ENCODE assay signal across 8 cellular contexts in the genomic region with DNA sequence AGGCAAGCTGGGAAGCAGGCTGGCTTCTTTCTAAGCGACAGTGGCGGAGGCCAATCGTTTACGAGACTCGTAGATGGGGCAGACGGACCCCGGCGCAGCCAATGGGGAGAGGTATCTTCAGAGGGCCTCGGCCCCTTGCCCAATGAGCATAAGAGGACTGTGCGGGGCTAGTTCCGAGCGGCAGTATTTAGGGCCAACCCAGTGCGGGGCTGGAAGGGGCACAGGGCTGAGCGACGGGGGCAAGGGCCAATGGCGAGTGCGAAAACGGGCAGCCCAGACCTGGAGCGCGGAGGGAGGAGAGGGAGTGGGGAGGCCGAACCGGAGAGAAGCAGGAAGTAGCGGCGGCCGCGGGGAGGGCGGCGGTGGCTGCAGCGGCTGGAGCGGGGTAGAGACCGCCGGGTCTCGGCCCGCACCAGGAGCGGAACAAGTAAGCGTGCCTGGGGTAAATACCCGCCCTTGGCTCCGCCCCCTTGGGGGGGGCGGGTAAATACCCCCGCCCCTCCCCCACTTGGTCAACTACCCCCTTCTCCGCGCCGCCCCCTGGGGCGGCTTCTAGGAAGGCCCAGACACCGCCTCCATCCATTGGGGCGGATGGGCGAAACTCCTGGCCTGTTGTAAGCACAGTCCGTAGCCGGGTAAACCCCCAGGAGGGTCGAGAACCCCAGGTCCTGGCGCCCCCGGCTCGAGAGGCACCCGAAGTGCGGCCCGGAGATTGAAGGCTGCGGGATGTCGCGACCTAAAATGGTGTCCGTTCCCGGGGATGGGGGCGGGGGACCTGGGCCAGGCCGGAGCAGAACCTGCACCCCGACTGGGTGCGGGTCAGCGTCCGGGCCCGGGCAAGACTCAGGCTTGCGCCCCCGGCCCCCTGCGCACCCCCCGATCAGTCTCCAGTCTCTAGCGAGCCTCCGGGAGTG. TPM values are rescaled to one million over a fixed set of nuclear protein-coding genes. Genes with fewer than 3 reads are reported as not detected.
DNase-seq lines count a peak whose midpoint lies in the region; ATAC-seq and TF ChIP-seq lines count a peak whose summit lies in the region.

A gene with protein sequence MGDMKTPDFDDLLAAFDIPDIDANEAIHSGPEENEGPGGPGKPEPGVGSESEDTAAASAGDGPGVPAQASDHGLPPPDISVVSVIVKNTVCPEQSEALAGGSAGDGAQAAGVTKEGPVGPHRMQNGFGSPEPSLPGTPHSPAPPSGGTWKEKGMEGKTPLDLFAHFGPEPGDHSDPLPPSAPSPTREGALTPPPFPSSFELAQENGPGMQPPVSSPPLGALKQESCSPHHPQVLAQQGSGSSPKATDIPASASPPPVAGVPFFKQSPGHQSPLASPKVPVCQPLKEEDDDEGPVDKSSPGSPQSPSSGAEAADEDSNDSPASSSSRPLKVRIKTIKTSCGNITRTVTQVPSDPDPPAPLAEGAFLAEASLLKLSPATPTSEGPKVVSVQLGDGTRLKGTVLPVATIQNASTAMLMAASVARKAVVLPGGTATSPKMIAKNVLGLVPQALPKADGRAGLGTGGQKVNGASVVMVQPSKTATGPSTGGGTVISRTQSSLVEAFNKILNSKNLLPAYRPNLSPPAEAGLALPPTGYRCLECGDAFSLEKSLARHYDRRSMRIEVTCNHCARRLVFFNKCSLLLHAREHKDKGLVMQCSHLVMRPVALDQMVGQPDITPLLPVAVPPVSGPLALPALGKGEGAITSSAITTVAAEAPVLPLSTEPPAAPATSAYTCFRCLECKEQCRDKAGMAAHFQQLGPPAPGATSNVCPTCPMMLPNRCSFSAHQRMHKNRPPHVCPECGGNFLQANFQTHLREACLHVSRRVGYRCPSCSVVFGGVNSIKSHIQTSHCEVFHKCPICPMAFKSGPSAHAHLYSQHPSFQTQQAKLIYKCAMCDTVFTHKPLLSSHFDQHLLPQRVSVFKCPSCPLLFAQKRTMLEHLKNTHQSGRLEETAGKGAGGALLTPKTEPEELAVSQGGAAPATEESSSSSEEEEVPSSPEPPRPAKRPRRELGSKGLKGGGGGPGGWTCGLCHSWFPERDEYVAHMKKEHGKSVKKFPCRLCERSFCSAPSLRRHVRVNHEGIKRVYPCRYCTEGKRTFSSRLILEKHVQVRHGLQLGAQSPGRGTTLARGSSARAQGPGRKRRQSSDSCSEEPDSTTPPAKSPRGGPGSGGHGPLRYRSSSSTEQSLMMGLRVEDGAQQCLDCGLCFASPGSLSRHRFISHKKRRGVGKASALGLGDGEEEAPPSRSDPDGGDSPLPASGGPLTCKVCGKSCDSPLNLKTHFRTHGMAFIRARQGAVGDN (plus strand): TSS at position 331 of the 914 bp plus-strand sequence. CDS start 3,993 bp downstream, outside the sequence.

- H3K79me2 ChIP-seq in OCI-LY1 (ENCODE audit: insufficient read depth, low read length) = no peaks in the 10 kb centered on the region

- no peaks in the 10 kb centered on the region for H3K27me3 ChIP-seq in HUES64 (ENCODE audit: insufficient read depth, low read length)
- no peaks in the 10 kb centered on the region for H3K27me3 ChIP-seq in OCI-LY1 (ENCODE audit: insufficient read depth, low read length)

- no peaks in the 10 kb centered on the region for H3K9me3 ChIP-seq in HUES64 (ENCODE audit: insufficient read depth, low read depth, low read length)
- H3K9me3 ChIP-seq in OCI-LY1 (ENCODE audit: low read length) = no peaks in the 10 kb centered on the region

- H3K4me2 ChIP-seq in OCI-LY1 (ENCODE audit: low read length) = peak within 1 kb of the TSS; percentile 98

- TF ChIP-seq CTCF in OCI-LY1 (IDR thresholded peaks at IDR 0.05; ENCODE audit: low read length) = no peak

- ATAC-seq in GM21447 (IDR thresholded peaks at IDR 0.05; ENCODE audit: unreplicated experiment) = peak; percentile 89

- no peaks in the 10 kb centered on the region for H4K20me1 ChIP-seq in OCI-LY1 (ENCODE audit: insufficient read depth, low read length)

- in situ Hi-C loops in endometrial microvascular endothelial cells (cut with HindIII; ENCODE audit: inconsistent ontology term, low pct_unique_long_range_greater_than_20kb, low sequenced_read_pairs) = no loop called here

- WGBS in HUES64 = under 1% methylated on average over 73 of the region's 74 CpGs

- DNase-seq in D341Med (ENCODE audit: low spot score) = peak; percentile 99
- peak; percentile 97 for DNase-seq in activated CD8-positive, alpha-beta memory T cell treated with anti-CD3 and anti-CD28 coated beads, Interleukin-2, amount 50 U/mL, for 4 hours
- DNase-seq in mesenteric fat pad (ENCODE audit: low spot score) = peak; percentile 99
- peak; percentile 85 for DNase-seq in stimulated activated CD8-positive, alpha-beta memory T cell treated with anti-CD3 and anti-CD28 coated beads, Interleukin-15, amount 100 ng/mL, for 24 hours (ENCODE audit: low read depth)

- peaks cover 22% of the 10 kb centered on the region for H3K36me3 ChIP-seq in HUES64 (ENCODE audit: insufficient read depth, low read length)
- peaks cover 15% of the 10 kb centered on the region; the same call in 1 of the 2 replicates for H3K36me3 ChIP-seq in OCI-LY1 (ENCODE audit: insufficient read depth, low read length)

- peak within 1 kb of the TSS; percentile 99 for H3K27ac ChIP-seq in HUES64 (ENCODE audit: low read depth, low read length)
- H3K27ac ChIP-seq in OCI-LY1 (ENCODE audit: low read depth, low read length, poor library complexity, severe bottlenecking) = peak within 1 kb of the TSS; percentile 94

- H3F3A ChIP-seq in OCI-LY1 (ENCODE audit: insufficient read depth, low read length) = no peaks in the 10 kb centered on the region

- H3K4me3 ChIP-seq in HUES64 (ENCODE audit: low read length) (peak within 1 kb of the TSS; percentile 73), OCI-LY1 (ENCODE audit: low read depth, low read length, poor library complexity, severe bottlenecking) (peak within 1 kb of the TSS; percentile 82)

- peak within 1 kb of the TSS; percentile 27; the same call in 1 of the 2 replicates for H2AFZ ChIP-seq in OCI-LY1 (ENCODE audit: low read length)

- H3K9me2 ChIP-seq in OCI-LY1 (ENCODE audit: low read depth, low read length) = no peaks in the 10 kb centered on the region

- H3K9ac ChIP-seq in HUES64 (ENCODE audit: low read depth, low read length) (peak within 1 kb of the TSS; percentile 93), OCI-LY1 (ENCODE audit: low read length) (peak within 1 kb of the TSS; percentile 86)

- H3K4me1 ChIP-seq in HUES64 (ENCODE audit: insufficient read depth, low read length) (peaks cover 7% of the 10 kb centered on the region), OCI-LY1 (ENCODE audit: insufficient read depth, low read length, severe bottlenecking) (peaks cover 26% of the 10 kb centered on the region)

RNA-seq across cellular contexts. Expression of the gene that starts here (rescaled TPM):
- 23.3 TPM for polyA plus RNA-seq in HUES64 (2013, experiment 1 of 2)
- polyA plus RNA-seq in HUES64 (2013, experiment 2 of 2) = 25.7 TPM
- 13.5 TPM for total RNA-seq in endometrial microvascular endothelial cells (ENCODE audit: inconsistent ontology term)
- total RNA-seq in mesenteric fat pad = 16.2 TPM

Comparison
In these comparisons a context has a peak if more than half of its experiments do, and no peak if none do; other contexts are left out.
1. Peak in every context shown above with its lines: DNase-seq, ATAC-seq, H3K4me3 ChIP-seq and H3K27ac ChIP-seq.